2 cellular contexts compared by ENCODE assay signal in genomic region chr17:42362245-42362961, GRCh38.
A peak's percentile ranks its signal among the peaks of the same experiment; 100 is the strongest.
TF ChIP-seq lines count a peak whose summit lies in the region.

No MANE protein-coding gene starts in this region.

TF ChIP-seq in liver, 16 proteins besides CTCF, POLR2A, EP300 and RAD21:
- TF ChIP-seq NR2F2 (IDR thresholded peaks at IDR 0.05) (no peak), YY1 (IDR thresholded peaks at IDR 0.05) (peak; percentile 9), FOXA1 (IDR thresholded peaks at IDR 0.05) (no peak), REST (IDR thresholded peaks at IDR 0.05) (no peak), TAF1 (conservative IDR thresholded peaks at IDR 0.05) (no peak)
TF ChIP-seq in liver: peak in this region for 1.

TF ChIP-seq in HepG2, 621 proteins besides CTCF, POLR2A, EP300 and RAD21:
- TF ChIP-seq CEBPG (CRISPR knock-in tag; IDR thresholded peaks at IDR 0.05) (no peak), HOMEZ (CRISPR knock-in tag; IDR thresholded peaks at IDR 0.05; ENCODE audit: low read depth) (no peak), ZNF558 (CRISPR knock-in tag; IDR thresholded peaks at IDR 0.05; ENCODE audit: borderline replicate concordance) (no peak), KAT8 (CRISPR knock-in tag; IDR thresholded peaks at IDR 0.05) (no peak), MBNL3 (CRISPR knock-in tag; conservative IDR thresholded peaks at IDR 0.05) (no peak), HNRNPUL1 (IDR thresholded peaks at IDR 0.05; ENCODE audit: low read depth, low read length) (no peak), ZNF317 (CRISPR knock-in tag; IDR thresholded peaks at IDR 0.05) (no peak), KLF9 (CRISPR knock-in tag; IDR thresholded peaks at IDR 0.05; ENCODE audit: low read depth) (no peak), RBM39 (IDR thresholded peaks at IDR 0.05; ENCODE audit: low read depth, low read length, poor library complexity, severe bottlenecking) (no peak), ZBTB49 (CRISPR knock-in tag; IDR thresholded peaks at IDR 0.05; ENCODE audit: borderline replicate concordance) (no peak), ZNF260 (CRISPR knock-in tag; IDR thresholded peaks at IDR 0.05; ENCODE audit: borderline replicate concordance, low read depth) (no peak), BRD4 (CRISPR knock-in tag; IDR thresholded peaks at IDR 0.05) (no peak)
